In the genomic region with DNA sequence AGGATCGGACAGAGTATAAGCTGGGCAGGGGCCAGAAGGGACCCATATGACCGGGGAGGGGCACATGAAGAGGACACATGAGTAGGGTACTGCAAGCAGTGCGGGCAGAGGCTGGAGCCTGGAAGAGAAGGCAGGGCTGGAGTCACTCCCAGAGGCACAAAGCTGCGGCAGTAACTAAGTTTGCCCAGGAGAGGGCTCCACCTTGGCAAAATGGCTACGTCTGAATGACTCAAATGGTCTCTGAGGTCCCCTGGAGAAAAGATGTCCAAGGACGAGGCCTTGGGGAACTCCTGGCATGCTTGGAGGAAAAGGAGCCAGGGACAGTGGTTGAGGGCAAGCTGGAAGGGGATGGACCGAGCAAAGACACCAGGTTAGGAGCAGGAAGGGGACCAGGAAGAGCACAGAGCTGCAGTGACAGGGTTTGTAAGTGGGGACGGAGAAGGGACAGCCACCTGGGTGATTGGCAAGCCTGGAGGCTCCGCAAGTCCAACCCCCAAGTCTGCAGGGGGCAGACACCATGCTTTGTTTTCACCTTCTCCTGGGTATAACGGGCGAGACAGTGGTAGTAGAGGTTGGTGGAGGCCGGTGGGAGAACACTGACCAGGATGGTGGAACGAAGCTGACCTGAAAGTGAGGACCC, we compare ENCODE assay signal across 9 cellular contexts. TPM values are rescaled to one million over a fixed set of nuclear protein-coding genes. Genes with fewer than 3 reads are reported as not detected.
DNase-seq lines count a peak whose midpoint lies in the region; ATAC-seq and TF ChIP-seq lines count a peak whose summit lies in the region.
"Had no signal": no experiment of that assay in that cellular context is flagged by ENCODE, and none has a peak within 500 bp of the region (broad histone marks: within the 10 kb centered on the region; RNA-seq: fewer than 3 reads in every experiment).

No MANE protein-coding gene starts in this region.

- peak; percentile 61 to 67 for ATAC-seq in CD4-positive, CD25-positive, alpha-beta regulatory T cell (ENCODE audit: low read depth in 2 of 2)
- ATAC-seq in activated CD8-positive, alpha-beta memory T cell treated with anti-CD3 and anti-CD28 coated beads, Interleukin-2, amount 10 ng/mL, durations not matched to agents 7 days and 5 days = peak; percentile 86
- peak; percentile 81 for ATAC-seq in naive thymus-derived CD4-positive, alpha-beta T cell
- peak; percentile 77 to 90 for ATAC-seq in stimulated activated naive B cell treated with anti-CD40 and anti-IgM and Interleukin-4, amounts not matched to agents 10 μg/mL and 1 μg/mL and 100 μg/mL, for 72 hours (replicated peaks)
- ATAC-seq in HG03378 (IDR thresholded peaks at IDR 0.05; ENCODE audit: unreplicated experiment) = no peak

- POLR2A ChIA-PET in naive thymus-derived CD4-positive, alpha-beta T cell (lab: Charles Lee) = interaction anchor here (0.6 kb wide), 1 partner anchor 50 kb away, joined by 3 read pairs; no protein-coding TSS in a partner anchor

- intact Hi-C loops in naive thymus-derived CD4-positive, alpha-beta T cell (cut with micrococcal nuclease) = loop anchor here (1.0 kb wide), 3 partner anchors 170 to 298 kb away; no protein-coding TSS in a partner anchor

- no peaks in the 10 kb centered on the region for H3K9me3 ChIP-seq in CD4-positive, CD25-positive, alpha-beta regulatory T cell (ENCODE audit: control insufficient read depth in 2 of 2, low read length in 2 of 2)
- H3K9me3 ChIP-seq in naive thymus-derived CD4-positive, alpha-beta T cell (ENCODE audit: control insufficient read depth in 2 of 3, low read length in 3 of 3) = no peaks in the 10 kb centered on the region

- peaks cover 0 to 1% (median 0%) of the 10 kb centered on the region in 7 donors for H3K9me3 Mint-ChIP-seq in CD4-positive, CD25-positive, alpha-beta regulatory T cell
- no peaks in the 10 kb centered on the region for H3K9me3 Mint-ChIP-seq in HFFc6
- no peaks in the 10 kb centered on the region for H3K9me3 Mint-ChIP-seq in activated CD8-positive, alpha-beta memory T cell treated with anti-CD3 and anti-CD28 coated beads, Interleukin-2, amount 10 ng/mL, durations not matched to agents 7 days and 5 days (ENCODE audit: low read depth)
- H3K9me3 Mint-ChIP-seq in naive thymus-derived CD4-positive, alpha-beta T cell = no peaks in the 10 kb centered on the region
- H3K9me3 Mint-ChIP-seq in stimulated activated naive B cell treated with anti-CD40 and anti-IgM and Interleukin-4, amounts not matched to agents 10 μg/mL and 1 μg/mL and 100 μg/mL, for 72 hours = no peaks in the 10 kb centered on the region
- H3K9me3 Mint-ChIP-seq: IgD-negative memory B cell had no signal

- H3K4me1 ChIP-seq in CD4-positive, CD25-positive, alpha-beta regulatory T cell (ENCODE audit: control insufficient read depth, insufficient read depth, low read length, poor library complexity, severe bottlenecking) = no peaks in the 10 kb centered on the region
- no peaks in the 10 kb centered on the region for H3K4me1 ChIP-seq in naive thymus-derived CD4-positive, alpha-beta T cell (ENCODE audit: control insufficient read depth in 2 of 2, insufficient read depth in 2 of 2, low read length in 2 of 2)

- H3K4me3 ChIP-seq in CD4-positive, CD25-positive, alpha-beta regulatory T cell (ENCODE audit: low read depth, low read length) = no peak overlapping the region
- no peak overlapping the region for H3K4me3 ChIP-seq in naive thymus-derived CD4-positive, alpha-beta T cell (ENCODE audit: low read length)

- no peak overlapping the region for H3K27ac ChIP-seq in CD4-positive, CD25-positive, alpha-beta regulatory T cell (ENCODE audit: insufficient read depth, low read length, poor library complexity, severe bottlenecking)
- H3K27ac ChIP-seq in naive thymus-derived CD4-positive, alpha-beta T cell (ENCODE audit: low read depth, low read length) = no peak overlapping the region

- peak; percentile 20 to 54 (median 41) for DNase-seq in CD4-positive, CD25-positive, alpha-beta regulatory T cell
- peak; percentile 63 for DNase-seq in HFFc6
- DNase-seq in NOMO-1 treated with DMSO at 0.1 percent for 48 hours (lab: John Stamatoyannopoulos, UW; ENCODE audit: unreplicated experiment) = peak; percentile 54
- DNase-seq in activated CD8-positive, alpha-beta memory T cell treated with anti-CD3 and anti-CD28 coated beads, Interleukin-2, amount 10 ng/mL, durations not matched to agents 7 days and 5 days = peak; percentile 74
- peak; percentile 71 for DNase-seq in epidermal melanocyte (ENCODE audit: insufficient read length, low spot score)
- peak in 8 of 9 donors; percentile 18 to 57 (median 44) for DNase-seq in naive thymus-derived CD4-positive, alpha-beta T cell
- DNase-seq in stimulated activated naive B cell treated with anti-CD40 and anti-IgM and Interleukin-4, amounts not matched to agents 10 μg/mL and 1 μg/mL and 100 μg/mL, for 72 hours = peak; percentile 32

- H3K27me3 Mint-ChIP-seq in CD4-positive, CD25-positive, alpha-beta regulatory T cell = peaks cover 31% of the 10 kb centered on the region
- peaks cover 39% of the 10 kb centered on the region for H3K27me3 Mint-ChIP-seq in HFFc6 (ENCODE audit: insufficient read depth)
- peaks cover 14% of the 10 kb centered on the region for H3K27me3 Mint-ChIP-seq in activated CD8-positive, alpha-beta memory T cell treated with anti-CD3 and anti-CD28 coated beads, Interleukin-2, amount 10 ng/mL, durations not matched to agents 7 days and 5 days
- peaks cover 20 to 39% (median 32%) of the 10 kb centered on the region in 5 donors for H3K27me3 Mint-ChIP-seq in naive thymus-derived CD4-positive, alpha-beta T cell
- peaks cover 36 to 40% of the 10 kb centered on the region in 2 donors for H3K27me3 Mint-ChIP-seq in stimulated activated naive B cell treated with anti-CD40 and anti-IgM and Interleukin-4, amounts not matched to agents 10 μg/mL and 1 μg/mL and 100 μg/mL, for 72 hours

- TF ChIP-seq CTCF in HFFc6 (IDR thresholded peaks at IDR 0.05) = peak; percentile 88

- H3K4me3 Mint-ChIP-seq in CD4-positive, CD25-positive, alpha-beta regulatory T cell = no peak overlapping the region
- no peak overlapping the region for H3K4me3 Mint-ChIP-seq in HFFc6
- no peak overlapping the region for H3K4me3 Mint-ChIP-seq in activated CD8-positive, alpha-beta memory T cell treated with anti-CD3 and anti-CD28 coated beads, Interleukin-2, amount 10 ng/mL, durations not matched to agents 7 days and 5 days
- H3K4me3 Mint-ChIP-seq in naive thymus-derived CD4-positive, alpha-beta T cell = no peak overlapping the region
- no peak overlapping the region for H3K4me3 Mint-ChIP-seq in stimulated activated naive B cell treated with anti-CD40 and anti-IgM and Interleukin-4, amounts not matched to agents 10 μg/mL and 1 μg/mL and 100 μg/mL, for 72 hours

- H3K36me3 ChIP-seq in CD4-positive, CD25-positive, alpha-beta regulatory T cell (ENCODE audit: control insufficient read depth, insufficient read depth, low read length) = no peaks in the 10 kb centered on the region
- no peaks in the 10 kb centered on the region for H3K36me3 ChIP-seq in naive thymus-derived CD4-positive, alpha-beta T cell (ENCODE audit: control insufficient read depth in 2 of 3, insufficient read depth in 3 of 3, low read length in 3 of 3)

- peaks cover 0 to 4% (median 0%) of the 10 kb centered on the region in 4 donors for H3K4me1 Mint-ChIP-seq in CD4-positive, CD25-positive, alpha-beta regulatory T cell
- H3K4me1 Mint-ChIP-seq in HFFc6 (ENCODE audit: low read depth) = peaks cover 21% of the 10 kb centered on the region
- H3K4me1 Mint-ChIP-seq in activated CD8-positive, alpha-beta memory T cell treated with anti-CD3 and anti-CD28 coated beads, Interleukin-2, amount 10 ng/mL, durations not matched to agents 7 days and 5 days = peaks cover 2% of the 10 kb centered on the region
- peaks cover 0 to 8% (median 2%) of the 10 kb centered on the region in 7 donors for H3K4me1 Mint-ChIP-seq in naive thymus-derived CD4-positive, alpha-beta T cell
- peaks cover 3 to 6% of the 10 kb centered on the region in 2 donors for H3K4me1 Mint-ChIP-seq in stimulated activated naive B cell treated with anti-CD40 and anti-IgM and Interleukin-4, amounts not matched to agents 10 μg/mL and 1 μg/mL and 100 μg/mL, for 72 hours

- no peaks in the 10 kb centered on the region for H3K36me3 Mint-ChIP-seq in CD4-positive, CD25-positive, alpha-beta regulatory T cell
- no peaks in the 10 kb centered on the region for H3K36me3 Mint-ChIP-seq in HFFc6 (ENCODE audit: low read depth)
- no peaks in the 10 kb centered on the region for H3K36me3 Mint-ChIP-seq in activated CD8-positive, alpha-beta memory T cell treated with anti-CD3 and anti-CD28 coated beads, Interleukin-2, amount 10 ng/mL, durations not matched to agents 7 days and 5 days
- no peaks in the 10 kb centered on the region for H3K36me3 Mint-ChIP-seq in naive thymus-derived CD4-positive, alpha-beta T cell
- no peaks in the 10 kb centered on the region for H3K36me3 Mint-ChIP-seq in stimulated activated naive B cell treated with anti-CD40 and anti-IgM and Interleukin-4, amounts not matched to agents 10 μg/mL and 1 μg/mL and 100 μg/mL, for 72 hours
- H3K36me3 Mint-ChIP-seq: IgD-negative memory B cell had no signal

- H3K27ac Mint-ChIP-seq in CD4-positive, CD25-positive, alpha-beta regulatory T cell = no peak overlapping the region
- H3K27ac Mint-ChIP-seq in HFFc6 = no peak overlapping the region; the same call in 1 of the 2 replicates
- H3K27ac Mint-ChIP-seq in activated CD8-positive, alpha-beta memory T cell treated with anti-CD3 and anti-CD28 coated beads, Interleukin-2, amount 10 ng/mL, durations not matched to agents 7 days and 5 days = no peak overlapping the region
- no peak overlapping the region for H3K27ac Mint-ChIP-seq in naive thymus-derived CD4-positive, alpha-beta T cell
- H3K27ac Mint-ChIP-seq in stimulated activated naive B cell treated with anti-CD40 and anti-IgM and Interleukin-4, amounts not matched to agents 10 μg/mL and 1 μg/mL and 100 μg/mL, for 72 hours = no peak overlapping the region
- H3K27ac Mint-ChIP-seq: IgD-negative memory B cell had no signal

- CTCF ChIA-PET in activated CD8-positive, alpha-beta memory T cell treated with anti-CD3 and anti-CD28 coated beads, Interleukin-2, amount 10 ng/mL, durations not matched to agents 7 days and 5 days (lab: Charles Lee) = interaction anchor here (1.0 to 2.2 kb wide), 14 partner anchors 14 to 298 kb away, joined by 3 to 18 read pairs (median 4); no protein-coding TSS in a partner anchor
- CTCF ChIA-PET in naive thymus-derived CD4-positive, alpha-beta T cell (lab: Charles Lee) = interaction anchor here (0.6 to 1.0 kb wide), 4 partner anchors 194 to 654 kb away, joined by 3 read pairs; no protein-coding TSS in a partner anchor

- peaks cover 6% of the 10 kb centered on the region for H3K27me3 ChIP-seq in CD4-positive, CD25-positive, alpha-beta regulatory T cell (ENCODE audit: control insufficient read depth, insufficient read depth, low read length)
- H3K27me3 ChIP-seq in naive thymus-derived CD4-positive, alpha-beta T cell (ENCODE audit: control insufficient read depth in 2 of 2, insufficient read depth in 2 of 2, low read length in 2 of 2) = no peaks in the 10 kb centered on the region

RNA-seq across cellular contexts. Expression of a gene that starts 43.1 kb away (rescaled TPM):
- total RNA-seq in CD4-positive, CD25-positive, alpha-beta regulatory T cell = not detected
- polyA plus RNA-seq in CD4-positive, CD25-positive, alpha-beta regulatory T cell = not detected
- total RNA-seq in HFFc6 (2021; fragmentation: NEBNext Ultra II Directional; extraction: Animal tissue kit (Norgen Biotek cat#: 25700)) = not detected
- total RNA-seq in activated CD8-positive, alpha-beta memory T cell treated with anti-CD3 and anti-CD28 coated beads, Interleukin-2, amount 10 ng/mL, durations not matched to agents 7 days and 5 days = not detected
- not detected for total RNA-seq in naive thymus-derived CD4-positive, alpha-beta T cell
- polyA plus RNA-seq in naive thymus-derived CD4-positive, alpha-beta T cell = not detected
- polyA plus RNA-seq: IgD-negative memory B cell had no signal
